7 cellular contexts compared by ENCODE assay signal in the genomic region with DNA sequence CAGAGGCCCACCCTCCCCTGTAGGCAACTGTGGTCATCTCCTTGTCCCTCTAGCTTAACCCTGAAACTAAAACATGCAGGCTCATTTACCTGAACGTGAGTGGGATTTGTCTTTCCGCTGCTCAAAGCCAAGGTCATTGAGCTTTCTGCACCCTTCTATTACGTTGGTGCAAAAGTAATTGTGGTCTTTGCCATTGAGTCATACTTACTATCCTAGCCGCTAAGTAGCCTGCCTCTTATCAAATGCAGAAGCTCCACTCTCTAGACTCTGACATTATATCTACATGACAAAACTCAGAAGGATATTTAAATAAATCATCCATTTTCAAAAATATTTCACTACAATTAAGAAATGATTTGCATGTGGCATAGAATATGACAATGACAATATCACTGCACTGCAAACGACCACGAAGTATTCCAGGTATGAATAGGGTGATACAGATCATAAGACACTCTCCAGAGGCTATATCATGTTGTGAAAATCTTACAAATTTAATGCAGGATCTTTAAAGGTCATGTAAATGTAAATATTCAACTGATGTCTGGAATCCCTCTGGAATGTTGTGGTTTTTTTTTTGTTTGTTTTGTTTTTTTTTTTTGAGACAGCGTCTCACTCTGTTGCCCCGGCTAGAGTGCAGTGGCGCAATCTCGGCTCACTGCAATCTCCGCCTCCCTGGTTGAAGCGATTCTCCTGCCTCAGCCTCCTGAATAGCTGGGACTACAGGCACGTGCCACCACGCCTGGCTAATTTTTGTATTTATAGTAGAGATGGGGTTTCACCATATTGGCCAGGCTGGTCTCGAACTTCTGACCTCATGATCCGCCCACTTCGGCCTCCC.
DNase-seq lines count a peak whose midpoint lies in the region; ATAC-seq and TF ChIP-seq lines count a peak whose summit lies in the region.
"Not testable (repeated sequence)": the region's sequence is repeated elsewhere in the genome, so short reads cannot be mapped to it uniquely, and the experiment has no call there.

No MANE protein-coding gene starts in this region.

- TF ChIP-seq CTCF in retinal pigment epithelial cell (conservative IDR thresholded peaks at IDR 0.05; ENCODE audit: low read depth, low read length) = not testable (repeated sequence)

- H3K4me3 ChIP-seq in retinal pigment epithelial cell (ENCODE audit: low read length) = not testable (repeated sequence)

- peak; percentile 27; the same call in 2 of the 3 replicates for ATAC-seq in SK-N-SH treated with all-trans-retinoic acid at 6 μM for 48 hours

- DNase-seq in AG08395 (ENCODE audit: low spot score) = peak; percentile 1
- DNase-seq in HCEC 1CT = peak; percentile 4
- DNase-seq in astrocyte of the hippocampus (ENCODE audit: low read depth, low spot score) = peak; percentile 6
- peak; percentile 5 for DNase-seq in fibroblast of peridontal ligament (ENCODE audit: extremely low read depth)
- DNase-seq in kidney tubule cell (ENCODE audit: low spot score) = peak; percentile 20
- DNase-seq in retinal pigment epithelial cell (ENCODE audit: low read depth) = peak; percentile 34
